1 cellular context compared by ENCODE assay signal in the genomic region with DNA sequence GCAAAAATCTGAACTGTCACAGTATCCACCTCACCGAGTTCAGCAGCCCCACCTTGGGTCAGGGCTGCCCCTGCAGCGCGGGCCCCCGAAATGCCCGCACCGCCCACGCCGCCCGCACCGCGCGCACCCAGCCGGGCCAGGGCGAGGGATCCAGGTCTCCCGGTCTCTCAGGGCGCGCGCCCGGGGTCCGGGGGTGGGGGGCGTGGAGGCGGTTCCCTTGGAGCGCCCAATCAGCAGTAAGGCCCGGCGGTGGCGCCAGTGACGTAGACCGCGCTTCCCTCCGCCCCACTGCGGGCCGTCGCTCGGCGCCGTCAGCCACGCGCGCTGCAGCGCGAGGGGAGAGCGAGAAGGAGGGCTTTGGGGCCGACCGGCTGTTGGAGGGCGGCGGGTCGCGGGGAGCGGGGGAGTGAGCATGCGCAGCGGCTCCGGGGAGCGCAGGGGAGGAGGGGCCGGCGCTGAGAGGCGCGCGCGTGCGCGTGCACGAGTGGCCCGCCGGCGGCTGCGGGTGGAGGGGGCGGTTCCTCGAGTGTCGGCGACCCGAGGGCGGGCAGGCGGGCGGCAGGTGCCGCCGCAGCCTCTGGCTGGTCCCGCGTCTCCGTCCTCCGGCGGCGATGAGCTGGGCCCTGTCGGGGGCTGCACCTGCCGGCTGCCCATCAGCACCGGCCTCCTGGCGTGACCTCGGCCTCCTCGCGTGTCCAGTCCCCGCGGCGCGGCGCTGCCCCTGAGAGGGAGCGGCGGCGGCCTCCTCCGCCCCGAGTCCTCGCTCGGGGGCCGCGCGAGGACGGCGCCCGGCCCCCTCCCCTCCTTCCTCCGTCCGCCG.
TF ChIP-seq lines count a peak whose summit lies in the region.

Gene TMEM170B (plus strand): TSS at position 521 of the 820 bp plus-strand sequence. CDS start 529 bp downstream, outside the sequence.

TF ChIP-seq in GM23338, 12 proteins besides CTCF, POLR2A, EP300 and RAD21:
- TF ChIP-seq EZH2phosphoT487 (IDR thresholded peaks at IDR 0.05; ENCODE audit: unreplicated experiment) = no peak
- TF ChIP-seq CREB1 (CRISPR knock-in tag; IDR thresholded peaks at IDR 0.05; ENCODE audit: low read depth) = peak; percentile 88
- TF ChIP-seq POLR2AphosphoS5 (IDR thresholded peaks at IDR 0.05; ENCODE audit: low read depth) = peak; percentile 61
- no peak for TF ChIP-seq ETS1 (IDR thresholded peaks at IDR 0.05)
